In the genomic region with DNA sequence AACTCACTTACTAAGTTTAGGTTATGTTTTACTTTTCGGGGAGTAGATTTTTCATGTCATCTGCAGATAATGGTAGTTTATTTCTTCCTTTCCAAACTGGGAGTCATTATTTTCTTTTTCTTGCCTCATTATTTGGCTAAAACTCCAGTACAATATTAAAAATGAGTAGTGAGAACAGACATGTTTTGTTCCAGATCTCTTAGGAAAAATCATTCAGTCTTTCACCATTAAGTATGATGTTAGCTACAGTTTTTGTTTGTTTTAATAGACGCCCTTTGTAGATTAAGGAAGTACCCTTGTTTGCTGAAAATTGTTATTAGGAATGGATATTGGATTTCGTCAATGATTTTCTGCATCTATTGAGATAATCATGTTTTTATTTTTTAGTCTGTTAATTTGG, we compare ENCODE assay signal across 9 cellular contexts.
"Had no signal": no experiment of that assay in that cellular context is flagged by ENCODE, and none has a peak within 500 bp of the region (broad histone marks: within the 10 kb centered on the region; RNA-seq: fewer than 3 reads in every experiment).

No MANE protein-coding gene starts in this region.

- H3K4me3 ChIP-seq: GM23248, GM23338, HAP-1 had no signal

- H3K9ac ChIP-seq: GM23248 had no signal

- H3K9me3 ChIP-seq: HAP-1 had no signal

- H3K4me2 ChIP-seq: GM23338 had no signal

- H3K36me3 ChIP-seq: HAP-1 had no signal

- DNase-seq: GM23248, H7, H9, HCEC 1CT, HFFc6 had no signal

- ATAC-seq: GM23338, HCT116 had no signal

- H2AFZ ChIP-seq: GM23248, GM23338 had no signal

- FAIRE-seq: H1 had no signal

- H3K27ac ChIP-seq: GM23248 had no signal

- H3K4me1 ChIP-seq: HAP-1 had no signal
